8 cellular contexts compared by ENCODE assay signal in the genomic region with DNA sequence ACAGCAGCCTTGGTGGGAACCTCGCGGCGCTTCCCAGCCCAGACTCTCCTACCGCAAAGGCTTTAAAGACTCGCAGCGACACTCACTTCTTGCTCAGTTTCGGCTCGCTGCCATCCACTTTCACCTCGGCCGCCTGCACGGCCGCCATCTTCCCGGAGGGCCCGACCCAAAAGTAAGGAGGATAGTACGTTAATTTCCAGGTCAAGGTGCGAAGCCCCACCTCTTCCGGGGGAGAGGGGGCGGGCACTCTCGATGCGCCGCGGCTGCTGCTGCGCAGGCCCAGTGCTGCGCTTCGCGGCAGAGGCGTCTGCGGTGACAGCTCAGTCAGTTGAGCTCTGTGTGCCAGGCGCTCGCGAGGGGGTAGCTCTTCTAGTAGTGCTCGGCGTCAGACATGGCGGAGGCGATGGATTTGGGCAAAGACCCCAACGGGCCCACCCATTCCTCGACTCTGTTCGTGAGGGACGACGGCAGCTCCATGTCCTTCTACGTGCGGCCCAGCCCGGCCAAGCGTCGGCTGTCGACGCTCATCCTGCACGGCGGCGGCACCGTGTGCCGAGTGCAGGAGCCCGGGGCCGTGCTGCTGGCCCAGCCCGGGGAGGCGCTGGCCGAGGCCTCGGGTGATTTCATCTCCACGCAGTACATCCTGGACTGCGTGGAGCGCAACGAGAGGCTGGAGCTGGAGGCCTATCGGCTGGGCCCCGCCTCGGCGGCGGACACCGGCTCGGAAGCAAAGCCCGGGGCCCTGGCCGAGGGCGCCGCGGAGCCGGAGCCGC. TPM values are rescaled to one million over a fixed set of nuclear protein-coding genes. Genes with fewer than 3 reads are reported as not detected.
DNase-seq lines count a peak whose midpoint lies in the region; ATAC-seq and TF ChIP-seq lines count a peak whose summit lies in the region.

A gene (minus strand): TSS at position 174 of the 773 bp plus-strand sequence. CDS start 26 bp downstream, at position 148.
A gene with protein sequence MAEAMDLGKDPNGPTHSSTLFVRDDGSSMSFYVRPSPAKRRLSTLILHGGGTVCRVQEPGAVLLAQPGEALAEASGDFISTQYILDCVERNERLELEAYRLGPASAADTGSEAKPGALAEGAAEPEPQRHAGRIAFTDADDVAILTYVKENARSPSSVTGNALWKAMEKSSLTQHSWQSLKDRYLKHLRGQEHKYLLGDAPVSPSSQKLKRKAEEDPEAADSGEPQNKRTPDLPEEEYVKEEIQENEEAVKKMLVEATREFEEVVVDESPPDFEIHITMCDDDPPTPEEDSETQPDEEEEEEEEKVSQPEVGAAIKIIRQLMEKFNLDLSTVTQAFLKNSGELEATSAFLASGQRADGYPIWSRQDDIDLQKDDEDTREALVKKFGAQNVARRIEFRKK (plus strand): TSS at position 282 of the 773 bp plus-strand sequence. CDS start 110 bp downstream, at position 392.

- H3K4me3 Mint-ChIP-seq in natural killer cell treated with Interleukin-12 subunit alpha and Interleukin-12 subunit beta and Interleukin-15 and Interleukin-18, amount 100 ng/mL, for 72 hours = peak within 1 kb of the TSS; percentile 97

- peak within 1 kb of the TSS; percentile 88 for H3K4me3 ChIP-seq in LNCaP clone FGC (ENCODE audit: low read depth, low read length)
- peak within 1 kb of the TSS; percentile 75 for H3K4me3 ChIP-seq in RWPE2 (ENCODE audit: severe bottlenecking)

- H3K27ac Mint-ChIP-seq in natural killer cell treated with Interleukin-12 subunit alpha and Interleukin-12 subunit beta and Interleukin-15 and Interleukin-18, amount 100 ng/mL, for 72 hours = peak within 1 kb of the TSS; percentile 99

- no peaks in the 10 kb centered on the region for H3K27me3 Mint-ChIP-seq in natural killer cell treated with Interleukin-12 subunit alpha and Interleukin-12 subunit beta and Interleukin-15 and Interleukin-18, amount 100 ng/mL, for 72 hours

- peaks cover 17% of the 10 kb centered on the region for H3K4me1 ChIP-seq in RWPE2 (ENCODE audit: insufficient read depth, poor library complexity, severe bottlenecking)

- peaks cover 24% of the 10 kb centered on the region for H3K36me3 Mint-ChIP-seq in natural killer cell treated with Interleukin-12 subunit alpha and Interleukin-12 subunit beta and Interleukin-15 and Interleukin-18, amount 100 ng/mL, for 72 hours

- no peaks in the 10 kb centered on the region for H3K9me3 Mint-ChIP-seq in natural killer cell treated with Interleukin-12 subunit alpha and Interleukin-12 subunit beta and Interleukin-15 and Interleukin-18, amount 100 ng/mL, for 72 hours

- H3K4me1 Mint-ChIP-seq in natural killer cell treated with Interleukin-12 subunit alpha and Interleukin-12 subunit beta and Interleukin-15 and Interleukin-18, amount 100 ng/mL, for 72 hours (ENCODE audit: low read depth in 2 of 2) = peaks cover 44 to 54% of the 10 kb centered on the region in 2 donors

- DNase-seq in Daoy (ENCODE audit: low read depth) (peak; percentile 95), GOT3 (lab: John Stamatoyannopoulos, UW) (peak; percentile 77), LNCaP clone FGC (ENCODE audit: low read depth) (peak; percentile 66), RWPE2 (ENCODE audit: low spot score) (peak; percentile 92), fibroblast of peridontal ligament (ENCODE audit: extremely low read depth) (peak; percentile 86)
- peak; percentile 94 for DNase-seq in activated T-helper 9 cell treated with anti-CD3 and anti-CD28 coated beads, Interleukin-2, amount 50 U/mL, for 16 hours (ENCODE audit: low read depth)
- peak; percentile 95 for DNase-seq in natural killer cell treated with Interleukin-12 subunit alpha and Interleukin-12 subunit beta and Interleukin-15 and Interleukin-18, amount 100 ng/mL, for 72 hours (ENCODE audit: low spot score)
- peak; percentile 93 for DNase-seq in stimulated activated naive CD8-positive, alpha-beta T cell treated with anti-CD3 and anti-CD28 coated beads, Interleukin-15, Interleukin-2, amounts not matched to agents 100 U/mL and 50 U/mL, for 24 hours

- H3K27me3 ChIP-seq in RWPE2 (ENCODE audit: insufficient read depth, poor library complexity, severe bottlenecking) = no peaks in the 10 kb centered on the region

- H3K27ac ChIP-seq in RWPE2 (ENCODE audit: poor library complexity, severe bottlenecking) = peak within 1 kb of the TSS; percentile 84

- peaks cover 57% of the 10 kb centered on the region for H3K36me3 ChIP-seq in RWPE2 (ENCODE audit: low read depth)

- no peaks in the 10 kb centered on the region for H3K9me3 ChIP-seq in RWPE2 (ENCODE audit: severe bottlenecking)

- TF ChIP-seq CTCF in LNCaP clone FGC (IDR thresholded peaks at IDR 0.05; ENCODE audit: control insufficient read depth, extremely low read depth, insufficient read depth) (no peak), RWPE2 (IDR thresholded peaks at IDR 0.05; ENCODE audit: poor library complexity, severe bottlenecking) (no peak)

- peak; percentile 90 for ATAC-seq in RWPE2 (ENCODE audit: low read depth)
- peak; percentile 96 to 97 for ATAC-seq in natural killer cell treated with Interleukin-12 subunit alpha and Interleukin-12 subunit beta and Interleukin-15 and Interleukin-18, amount 100 ng/mL, for 72 hours
- ATAC-seq in stimulated activated naive CD8-positive, alpha-beta T cell treated with anti-CD3 and anti-CD28 coated beads, Interleukin-15, Interleukin-2, amounts not matched to agents 100 U/mL and 50 U/mL, for 24 hours = peak; percentile 94

RNA-seq across cellular contexts. Expression of the first gene that starts in this region (rescaled TPM):
- total RNA-seq in Daoy (2014; rRNA removed; shearing (Covaris generic)) = 198 and 234 TPM in 2 replicates
- 100 to 1,000 TPM; 198 to 239 TPM for total RNA-seq in natural killer cell treated with Interleukin-12 subunit alpha and Interleukin-12 subunit beta and Interleukin-15 and Interleukin-18, amount 100 ng/mL, for 72 hours

RNA-seq across cellular contexts. Expression of the second gene that starts in this region (rescaled TPM):
- total RNA-seq in Daoy (2014; rRNA removed; shearing (Covaris generic)) = 60.2 and 70.8 TPM in 2 replicates
- total RNA-seq in natural killer cell treated with Interleukin-12 subunit alpha and Interleukin-12 subunit beta and Interleukin-15 and Interleukin-18, amount 100 ng/mL, for 72 hours = 100 to 1,000 TPM in 1 of 2 donors, 10 to 100 TPM in 1; 77.9 to 116 TPM

Comparison
In these comparisons a context has a peak if more than half of its experiments do, and no peak if none do; other contexts are left out.
1. Peak in every context shown above with its lines: DNase-seq, ATAC-seq, H3K4me3 ChIP-seq and H3K27ac ChIP-seq.